Comparison of ENCODE assay signal across 10 cellular contexts in genomic region chr10:17989908-17990767, GRCh38. TPM values are rescaled to one million over a fixed set of nuclear protein-coding genes. Genes with fewer than 3 reads are reported as not detected.
DNase-seq lines count a peak whose midpoint lies in the region; ATAC-seq and TF ChIP-seq lines count a peak whose summit lies in the region.
"Had no signal": no experiment of that assay in that cellular context is flagged by ENCODE, and none has a peak within 500 bp of the region (broad histone marks: within the 10 kb centered on the region; RNA-seq: fewer than 3 reads in every experiment).

No MANE protein-coding gene starts in this region.

- no peak overlapping the region for H3K27ac ChIP-seq in RWPE2 (ENCODE audit: poor library complexity, severe bottlenecking)

- no peak overlapping the region for H3K4me3 Mint-ChIP-seq in stimulated activated naive CD8-positive, alpha-beta T cell treated with anti-CD3 and anti-CD28 coated beads, Interleukin-15, amount 100 ng/mL, for 72 hours

- DNase-seq in RWPE2 (ENCODE audit: low spot score), result no peak
- peak; percentile 89 for DNase-seq in renal cortical epithelial cell (ENCODE audit: low read depth)
- DNase-seq in cerebellar cortex (ENCODE audit: low spot score), result no peak
- DNase-seq in activated CD4-positive, alpha-beta T cell treated with anti-CD3 and anti-CD28 coated beads for 48 hours, result no peak
- DNase-seq in occipital lobe (lab: John Stamatoyannopoulos, UW), result no peak
- no peak for DNase-seq in stimulated activated naive CD8-positive, alpha-beta T cell treated with anti-CD3 and anti-CD28 coated beads, Interleukin-15, amount 100 ng/mL, for 72 hours
- DNase-seq: activated effector memory CD4-positive, alpha-beta T cell treated with Interleukin-2 at 50 U/mL for 16 hours had no signal

- TF ChIP-seq CTCF in RWPE2 (IDR thresholded peaks at IDR 0.05; ENCODE audit: poor library complexity, severe bottlenecking), result no peak

- H3K4me1 Mint-ChIP-seq in stimulated activated naive CD8-positive, alpha-beta T cell treated with anti-CD3 and anti-CD28 coated beads, Interleukin-15, amount 100 ng/mL, for 72 hours, result no peaks in the 10 kb centered on the region

- peaks cover 10% of the 10 kb centered on the region for H3K4me1 ChIP-seq in RWPE2 (ENCODE audit: insufficient read depth, poor library complexity, severe bottlenecking)

- H3K9me3 ChIP-seq in RWPE2 (ENCODE audit: severe bottlenecking), result peaks cover 2% of the 10 kb centered on the region

- H3K4me3 ChIP-seq in RWPE2 (ENCODE audit: severe bottlenecking), result no peak overlapping the region
- H3K4me3 ChIP-seq: K562 had no signal

- no peaks in the 10 kb centered on the region for H3K36me3 ChIP-seq in RWPE2 (ENCODE audit: low read depth)

- peak; percentile 63 for ATAC-seq in GM18909 (IDR thresholded peaks at IDR 0.05; ENCODE audit: poor library complexity, unreplicated experiment)
- peak; percentile 75 for ATAC-seq in HG03025 (IDR thresholded peaks at IDR 0.05; ENCODE audit: low FRiP score, unreplicated experiment)
- peak; percentile 96 for ATAC-seq in RWPE2 (ENCODE audit: low read depth)
- ATAC-seq in stimulated activated naive CD8-positive, alpha-beta T cell treated with anti-CD3 and anti-CD28 coated beads, Interleukin-15, amount 100 ng/mL, for 72 hours, result no peak
- ATAC-seq: K562 had no signal

- peaks cover 0 to 5% of the 10 kb centered on the region in 2 donors for H3K9me3 Mint-ChIP-seq in stimulated activated naive CD8-positive, alpha-beta T cell treated with anti-CD3 and anti-CD28 coated beads, Interleukin-15, amount 100 ng/mL, for 72 hours

- H3K27me3 Mint-ChIP-seq in stimulated activated naive CD8-positive, alpha-beta T cell treated with anti-CD3 and anti-CD28 coated beads, Interleukin-15, amount 100 ng/mL, for 72 hours, result no peaks in the 10 kb centered on the region

- H3K27me3 ChIP-seq in RWPE2 (ENCODE audit: insufficient read depth, poor library complexity, severe bottlenecking), result no peaks in the 10 kb centered on the region

- no peak overlapping the region for H3K27ac Mint-ChIP-seq in stimulated activated naive CD8-positive, alpha-beta T cell treated with anti-CD3 and anti-CD28 coated beads, Interleukin-15, amount 100 ng/mL, for 72 hours

RNA-seq across cellular contexts. Expression of gene SLC39A12, which starts 38.4 kb away (rescaled TPM):
- not detected in 2 replicates for total RNA-seq in renal cortical epithelial cell
- total RNA-seq in occipital lobe, result 2.2 TPM
- total RNA-seq: K562 had no signal
